In the genomic region with DNA sequence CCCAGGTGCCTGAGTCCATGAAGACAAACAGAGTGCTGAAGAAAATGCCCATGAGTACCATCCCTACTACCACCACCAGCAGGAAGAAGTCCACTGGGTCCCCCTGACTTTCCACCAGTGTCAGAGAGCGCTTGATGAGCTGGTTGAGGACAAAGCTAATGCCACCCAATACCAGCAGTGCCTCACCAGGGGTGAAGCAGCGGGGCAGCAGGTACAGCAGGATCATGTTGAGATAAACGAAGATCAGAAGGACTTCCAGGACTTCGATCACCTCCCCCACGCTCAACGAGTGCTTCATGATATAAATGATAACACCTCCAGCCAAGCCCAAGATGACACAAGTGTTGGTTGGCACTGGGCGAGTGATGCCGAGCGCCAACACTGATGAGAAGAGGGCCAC, we compare ENCODE assay signal across 8 cellular contexts.
DNase-seq lines count a peak whose midpoint lies in the region; ATAC-seq and TF ChIP-seq lines count a peak whose summit lies in the region.

No MANE protein-coding gene starts in this region.

- ATAC-seq in HG03175 (IDR thresholded peaks at IDR 0.05; ENCODE audit: unreplicated experiment) = no peak
- no peak for ATAC-seq in HG03520 (IDR thresholded peaks at IDR 0.05; ENCODE audit: unreplicated experiment)
- ATAC-seq in GM21447 (IDR thresholded peaks at IDR 0.05; ENCODE audit: unreplicated experiment) = no peak

- H3K27ac ChIP-seq in SU-DHL-6 (ENCODE audit: low read depth, low read length) (no peak overlapping the region), rectal smooth muscle tissue (ENCODE audit: low read depth, low read length) (peak overlapping the region; percentile 94)

- DNase-seq in GM12864 (ENCODE audit: low read depth) (no peak), fibroblast of mammary gland (ENCODE audit: low read depth) (no peak), GOT3 (lab: John Stamatoyannopoulos, UW) (no peak)

- H3K9ac ChIP-seq in SU-DHL-6 (ENCODE audit: low read length) = peak overlapping the region; percentile 97
- H3K9ac ChIP-seq in rectal smooth muscle tissue (ENCODE audit: low read length) = peak overlapping the region; percentile 59

- H3K9me3 ChIP-seq in SU-DHL-6 (ENCODE audit: insufficient read depth, low read length) = no peaks in the 10 kb centered on the region

- peak overlapping the region; percentile 78 for H3K4me2 ChIP-seq in SU-DHL-6 (ENCODE audit: low read depth, low read length, poor library complexity, severe bottlenecking)

- H3K4me3 ChIP-seq in GM12864 (ENCODE audit: low read depth, low read length) (peak overlapping the region; percentile 98), SU-DHL-6 (ENCODE audit: insufficient read depth, low read length, poor library complexity, severe bottlenecking) (peak overlapping the region; percentile 91), fibroblast of mammary gland (ENCODE audit: control insufficient read depth, low read depth, low read length) (peak overlapping the region; percentile 95), rectal smooth muscle tissue (ENCODE audit: low read length) (peak overlapping the region; percentile 95)

- peaks cover 42% of the 10 kb centered on the region for H3K79me2 ChIP-seq in SU-DHL-6 (ENCODE audit: insufficient read depth, low read length)

- H3K4me1 ChIP-seq in rectal smooth muscle tissue (ENCODE audit: control insufficient read depth, insufficient read depth, low read length) = peaks cover 7% of the 10 kb centered on the region

- H4K20me1 ChIP-seq in SU-DHL-6 (ENCODE audit: low read depth, low read length) = no peaks in the 10 kb centered on the region

- no peak overlapping the region for H2AFZ ChIP-seq in SU-DHL-6 (ENCODE audit: low read depth, low read length, severe bottlenecking)

- H3K9me2 ChIP-seq in SU-DHL-6 (replicated peaks; ENCODE audit: insufficient read depth, low read length) = no peaks in the 10 kb centered on the region

- TF ChIP-seq CTCF in GM12864 (IDR thresholded peaks at IDR 0.05; ENCODE audit: low read depth, low read length, missing control alignments) = no peak
- no peak for TF ChIP-seq CTCF in SU-DHL-6 (IDR thresholded peaks at IDR 0.05; ENCODE audit: insufficient read depth, low read length, poor library complexity, severe bottlenecking)
- no peak for TF ChIP-seq CTCF in fibroblast of mammary gland (conservative IDR thresholded peaks at IDR 0.05; ENCODE audit: control insufficient read depth, insufficient read depth, low read depth, low read length)

- no peaks in the 10 kb centered on the region for H3K36me3 ChIP-seq in SU-DHL-6 (ENCODE audit: low read length)
- H3K36me3 ChIP-seq in rectal smooth muscle tissue (ENCODE audit: control insufficient read depth, insufficient read depth, low read length) = peaks cover 2% of the 10 kb centered on the region

- no peaks in the 10 kb centered on the region for H3F3A ChIP-seq in SU-DHL-6 (ENCODE audit: insufficient read depth)

- H3K27me3 ChIP-seq in SU-DHL-6 (ENCODE audit: low read length) = no peaks in the 10 kb centered on the region
- H3K27me3 ChIP-seq in rectal smooth muscle tissue (ENCODE audit: control insufficient read depth, insufficient read depth, low read length) = no peaks in the 10 kb centered on the region
